In the genomic region with DNA sequence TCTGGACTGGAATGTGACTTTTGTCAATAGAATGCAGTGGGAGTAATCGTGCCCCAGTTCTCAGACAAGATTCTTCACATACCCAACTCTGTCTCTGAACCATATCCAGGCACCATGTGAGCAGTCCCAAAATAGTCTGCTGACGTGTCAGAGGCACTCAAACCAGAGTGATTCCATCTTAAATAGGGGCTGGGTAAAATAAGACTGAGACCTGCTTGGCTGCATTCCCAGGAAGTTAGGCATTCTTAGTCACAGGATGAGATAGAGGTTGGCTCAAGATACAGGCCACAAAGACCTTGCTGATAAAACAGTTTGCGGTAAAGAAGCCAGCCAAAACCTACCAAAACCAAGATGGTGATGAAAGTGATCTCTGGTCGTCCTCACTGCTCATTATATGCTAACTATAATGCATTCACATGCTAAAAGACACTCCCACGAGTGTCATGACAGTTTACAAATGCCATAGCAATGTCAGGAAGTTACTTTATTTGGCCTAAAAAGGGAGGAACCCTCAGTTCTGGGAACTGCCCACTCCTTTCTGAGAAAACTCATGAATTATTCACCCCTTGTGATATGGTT, we compare ENCODE assay signal across 10 cellular contexts. TPM values are rescaled to one million over a fixed set of nuclear protein-coding genes. Genes with fewer than 3 reads are reported as not detected.
DNase-seq lines count a peak whose midpoint lies in the region; ATAC-seq, FAIRE-seq and TF ChIP-seq lines count a peak whose summit lies in the region.
"Had no signal": no experiment of that assay in that cellular context is flagged by ENCODE, and none has a peak within 500 bp of the region (broad histone marks: within the 10 kb centered on the region; RNA-seq: fewer than 3 reads in every experiment).

No MANE protein-coding gene starts in this region.

- no peak overlapping the region for H3K18ac ChIP-seq in neuronal stem cell (ENCODE audit: low read length)

- no peak for ATAC-seq in T-helper 17 cell

- no peak overlapping the region for H2BK5ac ChIP-seq in neuronal stem cell (ENCODE audit: low read length)

- no peak overlapping the region for H2BK120ac ChIP-seq in neuronal stem cell (ENCODE audit: low read depth, low read length)

- H3K4me3 Mint-ChIP-seq in Caco-2 (ENCODE audit: unreplicated experiment) (peak overlapping the region; percentile 46), T-helper 17 cell (no peak overlapping the region)

- H3K79me1 ChIP-seq in neuronal stem cell (ENCODE audit: low read depth, low read length) = no peaks in the 10 kb centered on the region

- H3K14ac ChIP-seq in neuronal stem cell (ENCODE audit: low read length) = no peak overlapping the region

- no peak overlapping the region for H2BK12ac ChIP-seq in neuronal stem cell (ENCODE audit: low read length)

- peaks cover 34% of the 10 kb centered on the region for H3K9me3 Mint-ChIP-seq in Caco-2 (ENCODE audit: unreplicated experiment)

- H3K4me1 Mint-ChIP-seq in Caco-2 (ENCODE audit: low read depth, unreplicated experiment) (peaks cover 27% of the 10 kb centered on the region), T-helper 17 cell (no peaks in the 10 kb centered on the region)

- DNase-seq in Caco-2 = peak; percentile 82 to 90
- DNase-seq in RCC 7860 (ENCODE audit: low spot score) = peak; percentile 100
- DNase-seq in epithelial cell of proximal tubule (ENCODE audit: low read depth) = peak; percentile 85
- DNase-seq in neuronal stem cell (ENCODE audit: low spot score) = no peak
- no peak for DNase-seq in T-helper 17 cell
- no peak for DNase-seq in activated CD8-positive, alpha-beta memory T cell treated with anti-CD3 and anti-CD28 coated beads, Interleukin-2, amount 50 U/mL, for 4 hours
- DNase-seq in activated gamma-delta T cell (lab: John Stamatoyannopoulos, UW) = no peak
- DNase-seq in cerebellum (ENCODE audit: low spot score) = no peak
- DNase-seq: DMS153 had no signal

- H3K27me3 ChIP-seq in Caco-2 (replicated peaks; ENCODE audit: control insufficient read depth, insufficient read depth, low read length) (no peaks in the 10 kb centered on the region), neuronal stem cell (ENCODE audit: control insufficient read depth in 3 of 3, insufficient read depth in 3 of 3, low read depth in 1 of 3, low read length in 3 of 3) (no peaks in the 10 kb centered on the region)

- CTCF ChIA-PET in Caco-2 (lab: Charles Lee) = no interaction called here

- intact Hi-C loops in Caco-2 (cut with micrococcal nuclease; ENCODE audit: unreplicated experiment) = loop anchor here (1.0 to 5.0 kb wide), 6 partner anchors 12 to 742 kb away; no protein-coding TSS in a partner anchor

- no peaks in the 10 kb centered on the region for H3K27me3 Mint-ChIP-seq in Caco-2 (ENCODE audit: insufficient read depth, unreplicated experiment)
- H3K27me3 Mint-ChIP-seq in T-helper 17 cell = no peaks in the 10 kb centered on the region

- peaks cover 43% of the 10 kb centered on the region for H3K4me1 ChIP-seq in Caco-2
- peaks cover 0 to 2% of the 10 kb centered on the region in 2 donors for H3K4me1 ChIP-seq in neuronal stem cell (ENCODE audit: control insufficient read depth in 2 of 2, insufficient read depth in 1 of 2, low read depth in 1 of 2, low read length in 2 of 2)

- H3K36me3 Mint-ChIP-seq in Caco-2 (ENCODE audit: insufficient read depth, unreplicated experiment) = peaks cover 29% of the 10 kb centered on the region
- H3K36me3 Mint-ChIP-seq in T-helper 17 cell (ENCODE audit: low read depth) = no peaks in the 10 kb centered on the region

- peak overlapping the region; percentile 35 for H2AFZ ChIP-seq in neuronal stem cell (ENCODE audit: low read length)

- H3K9me3 ChIP-seq in Caco-2 (peaks cover 35% of the 10 kb centered on the region), neuronal stem cell (replicated peaks in 1 of 2; ENCODE audit: control insufficient read depth in 2 of 2, insufficient read depth in 1 of 2, low read depth in 1 of 2, low read length in 2 of 2) (no peaks in the 10 kb centered on the region), T-helper 17 cell (ENCODE audit: control insufficient read depth, low read length, poor library complexity, severe bottlenecking) (no peaks in the 10 kb centered on the region)

- no peak overlapping the region for H2BK15ac ChIP-seq in neuronal stem cell (ENCODE audit: low read length)

- no peak overlapping the region for H2AK5ac ChIP-seq in neuronal stem cell (ENCODE audit: low read depth, low read length)

- peak; percentile 100 for FAIRE-seq in RCC 7860 (lab: Jason Lieb, UNC)
- FAIRE-seq: colon had no signal

- no TSS peak for BruUV-seq in Caco-2 (replicated peaks; lab: Mats Ljungman, UMichigan)

- peak overlapping the region; percentile 78 for H3K27ac Mint-ChIP-seq in Caco-2 (ENCODE audit: unreplicated experiment)
- no peak overlapping the region for H3K27ac Mint-ChIP-seq in T-helper 17 cell

- no peak overlapping the region for H3K4me3 ChIP-seq in Caco-2 (ENCODE audit: low read depth, low read length)
- no peak overlapping the region for H3K4me3 ChIP-seq in epithelial cell of proximal tubule (ENCODE audit: low read depth, low read length)
- H3K4me3 ChIP-seq in neuronal stem cell (ENCODE audit: low read length in 2 of 2) = no peak overlapping the region

- no peak overlapping the region for H3K4ac ChIP-seq in neuronal stem cell (ENCODE audit: low read length)

- H3K9ac ChIP-seq in neuronal stem cell (ENCODE audit: low read depth, low read length, poor library complexity) = no peak overlapping the region

- no peak overlapping the region for H3K23ac ChIP-seq in neuronal stem cell (ENCODE audit: low read depth, low read length, poor library complexity)

- no peak overlapping the region for H3K27ac ChIP-seq in neuronal stem cell (replicated peaks; ENCODE audit: low read length)

- no peak overlapping the region for H3K4me2 ChIP-seq in neuronal stem cell (ENCODE audit: insufficient read depth, low read length, poor library complexity, severe bottlenecking)

- no peak for TF ChIP-seq CTCF in Caco-2 (IDR thresholded peaks at IDR 0.05; ENCODE audit: insufficient read depth in 1 of 2, low read depth in 1 of 2, low read length in 1 of 2, severe bottlenecking in 1 of 2, unreplicated experiment in 1 of 2)
- no peak for TF ChIP-seq CTCF in epithelial cell of proximal tubule (conservative IDR thresholded peaks at IDR 0.05; ENCODE audit: low read depth, low read length)

- no CpG with 5 or more reads among the region's 5 CpGs for WGBS in neuronal stem cell (ENCODE audit: extremely low coverage in 2 of 2, insufficient read length in 2 of 2, insufficient replicate concordance in 1 of 2), 2 donors

- no peak overlapping the region for H4K8ac ChIP-seq in neuronal stem cell (ENCODE audit: low read depth, low read length)

- H4K91ac ChIP-seq in neuronal stem cell (ENCODE audit: low read depth, low read length, poor library complexity) = no peak overlapping the region

- POLR2A ChIA-PET in Caco-2 (lab: Charles Lee) = no interaction called here

- H3K36me3 ChIP-seq in Caco-2 (ENCODE audit: control insufficient read depth, insufficient read depth, low read length) = no peaks in the 10 kb centered on the region
- no peaks in the 10 kb centered on the region for H3K36me3 ChIP-seq in neuronal stem cell (replicated peaks in 1 of 2; ENCODE audit: control insufficient read depth in 2 of 2, insufficient read depth in 2 of 2, low read length in 2 of 2)

RNA-seq across cellular contexts. Expression of a gene that starts 16.9 kb away (rescaled TPM):
- 0.14 and 0.20 TPM in 2 replicates for total RNA-seq in Caco-2 (2022)
- 0.07 and 0.46 TPM in 2 replicates for total RNA-seq in epithelial cell of proximal tubule
- under 0.01 TPM for polyA plus RNA-seq in neuronal stem cell (2013, experiment 1 of 2)
- under 0.01 TPM for polyA plus RNA-seq in neuronal stem cell (2013, experiment 2 of 2)
- total RNA-seq in T-helper 17 cell = not detected
- total RNA-seq in cerebellum = 10.6 TPM

Comparison
In these comparisons a context has a peak if more than half of its experiments do, and no peak if none do; other contexts are left out.
1. DNase-seq: peak in Caco-2 (2 of 2), RCC 7860 (single experiment) and epithelial cell of proximal tubule (single experiment); none in neuronal stem cell (single experiment), T-helper 17 cell (0 of 3), activated CD8-positive, alpha-beta memory T cell treated with anti-CD3 and anti-CD28 coated beads, Interleukin-2, amount 50 U/mL, for 4 hours (single experiment), activated gamma-delta T cell (single experiment) and cerebellum (single experiment).